ENCODE assay signal across 8 cellular contexts in the genomic region with DNA sequence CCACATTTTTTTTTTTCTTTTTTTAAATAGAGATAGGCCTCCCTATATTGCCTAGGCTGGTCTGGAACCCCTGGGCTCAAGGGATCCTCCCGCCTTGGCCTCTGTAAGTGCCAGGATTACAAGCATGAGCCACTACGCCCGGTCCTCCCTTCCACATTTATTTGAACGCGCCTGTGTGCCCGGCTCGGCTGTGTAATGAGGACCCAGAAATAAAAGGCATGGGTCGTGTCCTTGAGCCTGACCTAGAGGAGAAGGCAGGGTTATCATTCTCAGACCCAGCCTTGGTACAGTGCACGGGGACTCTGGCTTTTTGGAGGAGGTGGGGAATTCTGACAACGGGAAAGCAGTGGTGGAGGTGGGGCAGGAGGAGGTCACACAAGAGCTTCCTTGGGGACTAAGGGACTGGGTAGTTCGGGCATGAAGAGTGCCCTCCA. TPM values are rescaled to one million over a fixed set of nuclear protein-coding genes. Genes with fewer than 3 reads are reported as not detected.
DNase-seq lines count a peak whose midpoint lies in the region; ATAC-seq and TF ChIP-seq lines count a peak whose summit lies in the region.

No MANE protein-coding gene starts in this region.

- TF ChIP-seq CTCF in OCI-LY7 (conservative IDR thresholded peaks at IDR 0.05; ENCODE audit: low read length) (no peak), neural progenitor cell (IDR thresholded peaks at IDR 0.05) (no peak)

- WGBS in ectodermal cell, 2 experiments = 1 to 2% methylated on average over 11 of the region's 11 CpGs

- peaks cover 3% of the 10 kb centered on the region for H3K9me3 Mint-ChIP-seq in activated CD8-positive, alpha-beta memory T cell treated with anti-CD3 and anti-CD28 coated beads, Interleukin-2, amount 10 ng/mL, durations not matched to agents 7 days and 5 days (ENCODE audit: low read depth)
- peaks cover 3% of the 10 kb centered on the region for H3K9me3 Mint-ChIP-seq in neural progenitor cell

- H3K36me3 Mint-ChIP-seq in activated CD8-positive, alpha-beta memory T cell treated with anti-CD3 and anti-CD28 coated beads, Interleukin-2, amount 10 ng/mL, durations not matched to agents 7 days and 5 days = peaks cover 27% of the 10 kb centered on the region
- peaks cover 6% of the 10 kb centered on the region for H3K36me3 Mint-ChIP-seq in neural progenitor cell

- peaks cover 24% of the 10 kb centered on the region for H3K4me1 Mint-ChIP-seq in activated CD8-positive, alpha-beta memory T cell treated with anti-CD3 and anti-CD28 coated beads, Interleukin-2, amount 10 ng/mL, durations not matched to agents 7 days and 5 days
- peaks cover 17% of the 10 kb centered on the region for H3K4me1 Mint-ChIP-seq in neural progenitor cell

- peak overlapping the region; percentile 84 for H3K27ac Mint-ChIP-seq in activated CD8-positive, alpha-beta memory T cell treated with anti-CD3 and anti-CD28 coated beads, Interleukin-2, amount 10 ng/mL, durations not matched to agents 7 days and 5 days
- H3K27ac Mint-ChIP-seq in neural progenitor cell = peak overlapping the region; percentile 92

- peaks cover 11% of the 10 kb centered on the region; the same call in 1 of the 2 replicates for H4K20me1 ChIP-seq in OCI-LY7 (ENCODE audit: insufficient read depth, low read length)
- peaks cover 33% of the 10 kb centered on the region for H4K20me1 ChIP-seq in neural progenitor cell (ENCODE audit: low read depth)

- peak overlapping the region; percentile 77 for H3K27ac ChIP-seq in OCI-LY7 (ENCODE audit: low read depth, low read length, poor library complexity, severe bottlenecking)
- H3K27ac ChIP-seq in ectodermal cell (ENCODE audit: insufficient read depth, low read depth, low read length, poor library complexity, severe bottlenecking) = no peak overlapping the region
- no peak overlapping the region for H3K27ac ChIP-seq in neural progenitor cell

- peaks cover 6% of the 10 kb centered on the region for H3F3A ChIP-seq in neural progenitor cell (ENCODE audit: low read depth)

- H3K9me3 ChIP-seq in OCI-LY7 (ENCODE audit: low read length) (no peaks in the 10 kb centered on the region; the same call in 1 of the 2 replicates), ectodermal cell (ENCODE audit: control insufficient read depth, low read length) (no peaks in the 10 kb centered on the region), neural progenitor cell (ENCODE audit: low read depth) (no peaks in the 10 kb centered on the region)

- H3K79me2 ChIP-seq in OCI-LY7 (ENCODE audit: insufficient read depth, low read depth, low read length) (peaks cover 45% of the 10 kb centered on the region), neural progenitor cell (ENCODE audit: low read depth) (peaks cover 58% of the 10 kb centered on the region)

- H3K9me2 ChIP-seq in OCI-LY7 (ENCODE audit: insufficient read depth, low read length) = no peaks in the 10 kb centered on the region

- H3K36me3 ChIP-seq in OCI-LY7 (ENCODE audit: insufficient read depth, low read length) (peaks cover 45% of the 10 kb centered on the region), ectodermal cell (ENCODE audit: control insufficient read depth, insufficient read depth, low read length) (no peaks in the 10 kb centered on the region), neural progenitor cell (no peaks in the 10 kb centered on the region)

- no TSS peak for BruUV-seq in OCI-LY7 (replicated peaks; lab: Mats Ljungman, UMichigan)

- CTCF ChIA-PET in activated CD8-positive, alpha-beta memory T cell treated with anti-CD3 and anti-CD28 coated beads, Interleukin-2, amount 10 ng/mL, durations not matched to agents 7 days and 5 days (lab: Charles Lee) = interaction anchor here (0.9 to 1.9 kb wide), 4 partner anchors 17 to 272 kb away, joined by 3 to 7 read pairs (median 4); no protein-coding TSS in a partner anchor
- CTCF ChIA-PET in OCI-LY7 (lab: Charles Lee; ENCODE audit: unreplicated experiment) = interaction anchor here (0.9 kb wide), 1 partner anchor 35 kb away, joined by 3 read pairs; no protein-coding TSS in a partner anchor

- peak overlapping the region; percentile 92 for H3K4me3 Mint-ChIP-seq in activated CD8-positive, alpha-beta memory T cell treated with anti-CD3 and anti-CD28 coated beads, Interleukin-2, amount 10 ng/mL, durations not matched to agents 7 days and 5 days
- peak overlapping the region; percentile 95 for H3K4me3 Mint-ChIP-seq in neural progenitor cell

- DNase-seq in activated CD8-positive, alpha-beta memory T cell treated with anti-CD3 and anti-CD28 coated beads, Interleukin-2, amount 10 ng/mL, durations not matched to agents 7 days and 5 days = no peak
- no peak for DNase-seq in activated CD8-positive, alpha-beta memory T cell treated with anti-CD3 and anti-CD28 coated beads, Interleukin-2, amount 50 U/mL, for 48 hours
- peak; percentile 25 for DNase-seq in OCI-LY7 (ENCODE audit: low spot score)
- DNase-seq in neural progenitor cell (ENCODE audit: low spot score) = peak; percentile 25
- DNase-seq in NCI-H1436 treated with DMSO at 0.1 percent for 48 hours (lab: John Stamatoyannopoulos, UW) = no peak

- H3K4me3 ChIP-seq in OCI-LY7 (ENCODE audit: low read depth, low read length, poor library complexity, severe bottlenecking) (peak overlapping the region; percentile 94), ectodermal cell (ENCODE audit: insufficient read depth, low read depth, low read length) (peak overlapping the region; percentile 93), neural progenitor cell (peak overlapping the region; percentile 86)

- peaks cover 7% of the 10 kb centered on the region for H3K4me1 ChIP-seq in OCI-LY7 (ENCODE audit: insufficient read depth, low read length, poor library complexity, severe bottlenecking)
- no peaks in the 10 kb centered on the region for H3K4me1 ChIP-seq in ectodermal cell (ENCODE audit: control insufficient read depth, insufficient read depth, low read length)
- H3K4me1 ChIP-seq in neural progenitor cell = peaks cover 12% of the 10 kb centered on the region

- POLR2A ChIA-PET in OCI-LY7 (lab: Charles Lee) = interaction anchor here (1.7 to 1.8 kb wide), 2 partner anchors 23 to 36 kb away, joined by 4 to 5 read pairs; no protein-coding TSS in a partner anchor

- H3K27me3 ChIP-seq in ectodermal cell (ENCODE audit: control insufficient read depth, insufficient read depth, low read length, poor library complexity, severe bottlenecking) (no peaks in the 10 kb centered on the region), neural progenitor cell (no peaks in the 10 kb centered on the region)

- H3K27me3 Mint-ChIP-seq in activated CD8-positive, alpha-beta memory T cell treated with anti-CD3 and anti-CD28 coated beads, Interleukin-2, amount 10 ng/mL, durations not matched to agents 7 days and 5 days = no peaks in the 10 kb centered on the region
- H3K27me3 Mint-ChIP-seq in neural progenitor cell (ENCODE audit: insufficient read depth, low read depth) = peaks cover 4% of the 10 kb centered on the region

- peak overlapping the region; percentile 75 for H3K9ac ChIP-seq in neural progenitor cell

- intact Hi-C loops in OCI-LY7 (cut with micrococcal nuclease; ENCODE audit: unreplicated experiment) = loop anchor here (5.0 kb wide), 1 partner anchor 322 kb away; the partner anchor contains the start of gene SMYD2

- peak overlapping the region; percentile 86 for H3K4me2 ChIP-seq in OCI-LY7 (ENCODE audit: low read length)
- H3K4me2 ChIP-seq in neural progenitor cell = peak overlapping the region; percentile 98

- no peak for ATAC-seq in activated CD8-positive, alpha-beta memory T cell treated with anti-CD3 and anti-CD28 coated beads, Interleukin-2, amount 10 ng/mL, durations not matched to agents 7 days and 5 days
- ATAC-seq in GM19328 (IDR thresholded peaks at IDR 0.05; ENCODE audit: unreplicated experiment) (no peak), HG03342 (IDR thresholded peaks at IDR 0.05; ENCODE audit: unreplicated experiment) (no peak)

- no peak overlapping the region; the same call in 1 of the 2 replicates for H2AFZ ChIP-seq in OCI-LY7 (ENCODE audit: low read length)
- H2AFZ ChIP-seq in neural progenitor cell (replicated peaks) = peak overlapping the region; percentile 7

RNA-seq across cellular contexts. Expression of gene CENPF, which starts 0.8 kb away (rescaled TPM):
- 100 to 1,000 TPM; 150 to 158 TPM for total RNA-seq in activated CD8-positive, alpha-beta memory T cell treated with anti-CD3 and anti-CD28 coated beads, Interleukin-2, amount 10 ng/mL, durations not matched to agents 7 days and 5 days
- 110 and 161 TPM in 2 replicates for total RNA-seq in OCI-LY7 (2014; rRNA removed; shearing (Covaris generic))
- total RNA-seq in OCI-LY7 (2022) (173 and 195 TPM in 2 replicates), neural progenitor cell (ENCODE audit: low replicate concordance) (213 and 254 TPM in 2 replicates)
- 119 TPM for polyA plus RNA-seq in ectodermal cell (2013, experiment 1 of 4)
- 113 TPM for polyA plus RNA-seq in ectodermal cell (2013, experiment 2 of 4)
- polyA plus RNA-seq in ectodermal cell (2013, experiment 3 of 4) = 115 TPM
- polyA plus RNA-seq in ectodermal cell (2013, experiment 4 of 4) = 117 TPM

RNA-seq across cellular contexts. Expression of gene PTPN14, which starts 52.4 kb away (rescaled TPM):
- 1 to 10 TPM in 1 of 2 experiments, under 1 TPM in 1; 0.32 to 1.1 TPM for total RNA-seq in activated CD8-positive, alpha-beta memory T cell treated with anti-CD3 and anti-CD28 coated beads, Interleukin-2, amount 10 ng/mL, durations not matched to agents 7 days and 5 days
- total RNA-seq in OCI-LY7 (2014; rRNA removed; shearing (Covaris generic)) = not detected in 2 replicates
- total RNA-seq in OCI-LY7 (2022) (not detected in 2 replicates), neural progenitor cell (ENCODE audit: low replicate concordance) (27.3 and 28.3 TPM in 2 replicates)
- polyA plus RNA-seq in ectodermal cell (2013, experiment 1 of 4) = 26.1 TPM
- polyA plus RNA-seq in ectodermal cell (2013, experiment 2 of 4) = 32.0 TPM
- polyA plus RNA-seq in ectodermal cell (2013, experiment 3 of 4) = 23.2 TPM
- 26.7 TPM for polyA plus RNA-seq in ectodermal cell (2013, experiment 4 of 4)

Comparison
In these comparisons a context has a peak if more than half of its experiments do, and no peak if none do; other contexts are left out.
1. DNase-seq: peak in OCI-LY7 (single experiment) and neural progenitor cell (single experiment); none in activated CD8-positive, alpha-beta memory T cell treated with anti-CD3 and anti-CD28 coated beads, Interleukin-2, amount 10 ng/mL, durations not matched to agents 7 days and 5 days (single experiment), activated CD8-positive, alpha-beta memory T cell treated with anti-CD3 and anti-CD28 coated beads, Interleukin-2, amount 50 U/mL, for 48 hours (single experiment) and NCI-H1436 treated with DMSO at 0.1 percent for 48 hours (single experiment).
2. RNA of gene PTPN14, which starts 52.4 kb away (total RNA-seq): 27.3 to 28.3 TPM in neural progenitor cell; 0.32 to 1.1 TPM in activated CD8-positive, alpha-beta memory T cell treated with anti-CD3 and anti-CD28 coated beads, Interleukin-2, amount 10 ng/mL, durations not matched to agents 7 days and 5 days and not detected in OCI-LY7; every median in the first group is over 10 times any median in the second.
3. Peak in every context shown above with its lines, with median percentiles within 50 percentile points of each other: H3K4me3 ChIP-seq.